ENCODE assay signal across 22 cellular contexts in the genomic region with DNA sequence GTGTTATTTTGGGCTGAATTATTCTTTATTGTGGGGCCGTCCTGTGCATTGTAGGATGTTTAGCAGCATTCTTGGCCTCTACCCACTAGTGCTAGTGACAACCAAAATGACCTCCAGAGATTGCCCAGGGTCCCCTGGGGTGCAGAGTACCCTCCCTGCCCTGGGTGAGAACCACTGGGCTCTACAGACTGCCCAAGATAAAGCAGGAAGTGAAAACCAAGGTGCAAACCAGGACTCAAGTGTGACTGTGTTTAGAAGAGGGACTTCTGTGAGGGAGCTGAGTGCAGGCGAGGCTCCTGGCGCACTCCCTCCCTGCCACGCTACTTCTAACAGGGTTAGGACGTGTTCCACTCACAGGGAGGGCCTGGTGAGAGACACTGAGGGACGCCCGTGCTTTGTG. TPM values are rescaled to one million over a fixed set of nuclear protein-coding genes. Genes with fewer than 3 reads are reported as not detected.
DNase-seq lines count a peak whose midpoint lies in the region; ATAC-seq and TF ChIP-seq lines count a peak whose summit lies in the region.
"Had no signal": no experiment of that assay in that cellular context is flagged by ENCODE, and none has a peak within 500 bp of the region (broad histone marks: within the 10 kb centered on the region; RNA-seq: fewer than 3 reads in every experiment).

No MANE protein-coding gene starts in this region.

- no peaks in the 10 kb centered on the region for H3K9me3 Mint-ChIP-seq in T-helper 1 cell treated with Interleukin-12 subunit alpha and Interleukin-12 subunit beta and Interleukin-4 antibody, amounts not matched to agents 30 μg/mL and 1 μg/mL, for 36 hours
- H3K9me3 Mint-ChIP-seq in stimulated activated naive CD8-positive, alpha-beta T cell treated with anti-CD3 and anti-CD28 coated beads, Interleukin-15, Interleukin-2, amounts not matched to agents 100 ng/mL and 50 ng/mL, for 24 hours = no peaks in the 10 kb centered on the region
- H3K9me3 Mint-ChIP-seq in glutamatergic neuron (ENCODE audit: unreplicated experiment) = peaks cover 23% of the 10 kb centered on the region
- H3K9me3 Mint-ChIP-seq: neural progenitor cell had no signal

- peaks cover 35% of the 10 kb centered on the region for H3K36me3 Mint-ChIP-seq in T-helper 1 cell treated with Interleukin-12 subunit alpha and Interleukin-12 subunit beta and Interleukin-4 antibody, amounts not matched to agents 30 μg/mL and 1 μg/mL, for 36 hours (ENCODE audit: low read depth)
- H3K36me3 Mint-ChIP-seq in stimulated activated naive CD8-positive, alpha-beta T cell treated with anti-CD3 and anti-CD28 coated beads, Interleukin-15, Interleukin-2, amounts not matched to agents 100 ng/mL and 50 ng/mL, for 24 hours (ENCODE audit: low read depth) = peaks cover 31% of the 10 kb centered on the region
- peaks cover 4% of the 10 kb centered on the region for H3K36me3 Mint-ChIP-seq in glutamatergic neuron (ENCODE audit: unreplicated experiment)

- no peak for ATAC-seq in stimulated activated naive CD8-positive, alpha-beta T cell treated with anti-CD3 and anti-CD28 coated beads, Interleukin-15, Interleukin-2, amounts not matched to agents 100 U/mL and 50 U/mL, for 24 hours
- no peak for ATAC-seq in HG03432 (IDR thresholded peaks at IDR 0.05; ENCODE audit: unreplicated experiment)
- ATAC-seq in HG03108 (IDR thresholded peaks at IDR 0.05; ENCODE audit: unreplicated experiment) = no peak
- ATAC-seq: gastrocnemius medialis, left cardiac atrium, right cardiac atrium had no signal

- no peak for TF ChIP-seq CTCF in glutamatergic neuron (IDR thresholded peaks at IDR 0.05; ENCODE audit: partially characterized antibody, unreplicated experiment)

- no peaks in the 10 kb centered on the region for H3K27me3 Mint-ChIP-seq in T-helper 1 cell treated with Interleukin-12 subunit alpha and Interleukin-12 subunit beta and Interleukin-4 antibody, amounts not matched to agents 30 μg/mL and 1 μg/mL, for 36 hours (ENCODE audit: low read depth)
- H3K27me3 Mint-ChIP-seq in stimulated activated naive CD8-positive, alpha-beta T cell treated with anti-CD3 and anti-CD28 coated beads, Interleukin-15, Interleukin-2, amounts not matched to agents 100 ng/mL and 50 ng/mL, for 24 hours = no peaks in the 10 kb centered on the region
- H3K27me3 Mint-ChIP-seq in glutamatergic neuron (ENCODE audit: unreplicated experiment) = peaks cover 30% of the 10 kb centered on the region

- H3K4me1 Mint-ChIP-seq in T-helper 1 cell treated with Interleukin-12 subunit alpha and Interleukin-12 subunit beta and Interleukin-4 antibody, amounts not matched to agents 30 μg/mL and 1 μg/mL, for 36 hours (ENCODE audit: low read depth) = peaks cover 11% of the 10 kb centered on the region
- peaks cover 9% of the 10 kb centered on the region for H3K4me1 Mint-ChIP-seq in stimulated activated naive CD8-positive, alpha-beta T cell treated with anti-CD3 and anti-CD28 coated beads, Interleukin-15, Interleukin-2, amounts not matched to agents 100 ng/mL and 50 ng/mL, for 24 hours (ENCODE audit: low read depth)
- peaks cover 31% of the 10 kb centered on the region for H3K4me1 Mint-ChIP-seq in glutamatergic neuron (ENCODE audit: low read depth, unreplicated experiment)
- H3K4me1 Mint-ChIP-seq: CD14-positive monocyte, neural progenitor cell had no signal

- no peak for DNase-seq in T-helper 1 cell
- DNase-seq in stimulated activated naive CD8-positive, alpha-beta T cell treated with anti-CD3 and anti-CD28 coated beads, Interleukin-15, Interleukin-2, amounts not matched to agents 100 U/mL and 50 U/mL, for 24 hours = no peak
- DNase-seq in glutamatergic neuron = no peak
- no peak for DNase-seq in NCI-H1694 (lab: John Stamatoyannopoulos, UW)
- DNase-seq: 8988T; activated CD8-positive, alpha-beta memory T cell treated with anti-CD3 and anti-CD28 coated beads for 24 hours; EL; gastrocnemius medialis; GOT3; left cardiac atrium; NCI-H1436 treated with DMSO at 0.1 percent for 48 hours; NCI-H446; OCI-M1; right cardiac atrium; stimulated activated CD4-positive, alpha-beta T cell treated with anti-CD3 and anti-CD28 coated beads, Interleukin-2, amount 100 ng/mL, for 48 hours; testis had no signal

- no peak overlapping the region for H3K4me3 Mint-ChIP-seq in T-helper 1 cell treated with Interleukin-12 subunit alpha and Interleukin-12 subunit beta and Interleukin-4 antibody, amounts not matched to agents 30 μg/mL and 1 μg/mL, for 36 hours
- no peak overlapping the region for H3K4me3 Mint-ChIP-seq in stimulated activated naive CD8-positive, alpha-beta T cell treated with anti-CD3 and anti-CD28 coated beads, Interleukin-15, Interleukin-2, amounts not matched to agents 100 ng/mL and 50 ng/mL, for 24 hours
- H3K4me3 Mint-ChIP-seq in glutamatergic neuron (ENCODE audit: unreplicated experiment) = no peak overlapping the region
- H3K4me3 Mint-ChIP-seq: CD14-positive monocyte, neural progenitor cell had no signal

- H3K27ac Mint-ChIP-seq in T-helper 1 cell treated with Interleukin-12 subunit alpha and Interleukin-12 subunit beta and Interleukin-4 antibody, amounts not matched to agents 30 μg/mL and 1 μg/mL, for 36 hours = peak overlapping the region; percentile 26
- H3K27ac Mint-ChIP-seq in stimulated activated naive CD8-positive, alpha-beta T cell treated with anti-CD3 and anti-CD28 coated beads, Interleukin-15, Interleukin-2, amounts not matched to agents 100 ng/mL and 50 ng/mL, for 24 hours = peak overlapping the region; percentile 36
- H3K27ac Mint-ChIP-seq in glutamatergic neuron (ENCODE audit: unreplicated experiment) = peak overlapping the region; percentile 64
- H3K27ac Mint-ChIP-seq: neural progenitor cell had no signal

RNA-seq across cellular contexts. Expression of a gene that starts 41.6 kb away (rescaled TPM):
- total RNA-seq in glutamatergic neuron (ENCODE audit: unreplicated experiment) = 93.5 TPM

RNA-seq across cellular contexts. Expression of a gene that starts 41.7 kb away (rescaled TPM):
- 46.1 TPM for total RNA-seq in glutamatergic neuron (ENCODE audit: unreplicated experiment)

RNA-seq across cellular contexts. Expression of a gene that starts 52.9 kb away (rescaled TPM):
- 42.3 TPM for total RNA-seq in glutamatergic neuron (ENCODE audit: unreplicated experiment)
